Comparison of ENCODE assay signal across 13 cellular contexts in the genomic region with DNA sequence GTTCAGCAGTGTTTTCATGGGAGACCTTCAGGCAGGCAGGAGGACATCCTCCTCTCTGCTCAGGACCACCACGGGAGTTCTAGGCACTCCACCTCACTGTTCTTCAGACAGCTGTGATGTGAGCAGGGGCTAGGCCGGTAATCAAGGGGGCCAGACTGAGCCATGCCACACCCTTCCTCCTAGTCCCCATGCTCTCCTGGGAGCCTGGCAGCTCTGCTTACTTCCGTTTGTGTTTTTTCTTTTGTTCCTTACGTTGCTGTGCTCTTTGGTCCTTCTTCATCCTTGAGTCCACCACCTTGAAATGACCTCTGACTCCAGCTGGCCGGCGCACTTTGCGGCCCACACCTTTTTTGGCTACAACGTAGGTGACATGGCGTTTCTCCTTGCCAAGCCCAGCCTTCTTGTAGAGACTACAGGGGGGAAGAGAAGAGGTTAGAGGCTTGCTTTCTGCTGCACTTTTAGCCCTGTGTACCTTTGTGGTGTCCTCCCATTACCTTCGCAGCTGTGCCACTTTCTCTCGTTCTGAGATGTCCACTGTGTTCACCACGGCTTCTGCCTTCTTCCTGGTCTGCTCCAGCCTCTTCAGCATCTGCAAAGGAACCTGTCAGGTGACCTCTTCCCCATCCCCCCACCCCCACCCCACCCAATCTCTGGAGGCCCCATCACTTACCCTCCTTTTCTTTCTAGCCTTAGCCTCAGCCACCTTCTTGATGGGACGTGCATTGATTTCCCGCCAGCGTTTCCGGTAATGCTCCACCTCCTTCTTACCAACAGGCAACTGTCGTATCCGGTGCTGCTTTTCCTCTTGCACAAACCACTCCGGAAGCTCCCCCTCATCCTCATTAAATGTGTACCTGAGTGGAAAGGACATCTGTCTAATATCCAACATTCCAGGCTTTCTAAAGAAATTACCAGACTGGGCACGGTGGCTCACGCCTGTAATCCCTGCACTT. TPM values are rescaled to one million over a fixed set of nuclear protein-coding genes. Genes with fewer than 3 reads are reported as not detected.
DNase-seq lines count a peak whose midpoint lies in the region; ATAC-seq and TF ChIP-seq lines count a peak whose summit lies in the region.
"Had no signal": no experiment of that assay in that cellular context is flagged by ENCODE, and none has a peak within 500 bp of the region (broad histone marks: within the 10 kb centered on the region; RNA-seq: fewer than 3 reads in every experiment).

No MANE protein-coding gene starts in this region.

- H3K4me3 ChIP-seq in OCI-LY7 (ENCODE audit: low read depth, low read length, poor library complexity, severe bottlenecking) (no peak overlapping the region), body of pancreas (no peak overlapping the region), mucosa of descending colon (no peak overlapping the region), sigmoid colon (no peak overlapping the region)
- H3K4me3 ChIP-seq: dorsolateral prefrontal cortex had no signal

- DNase-seq in CD14-positive monocyte (ENCODE audit: low spot score) (peak; percentile 34), OCI-LY7 (ENCODE audit: low spot score) (no peak), body of pancreas (no peak), mucosa of descending colon (no peak), COLO668 (lab: John Stamatoyannopoulos, UW; ENCODE audit: unreplicated experiment) (no peak), DMS 273 treated with DMSO at 0.1 percent for 48 hours (lab: John Stamatoyannopoulos, UW) (no peak), NOMO-1 (lab: John Stamatoyannopoulos, UW; ENCODE audit: unreplicated experiment in 2 of 2) (no peak), sigmoid colon (no peak)
- DNase-seq: dorsolateral prefrontal cortex, HFFc6, hypothalamus, midbrain, NCI-H2171 treated with DMSO at 0.1 percent for 48 hours had no signal

- peak overlapping the region in 6 of 7 donors; percentile 15 to 74 (median 32) for H3K27ac Mint-ChIP-seq in CD14-positive monocyte
- H3K27ac Mint-ChIP-seq: HFFc6 had no signal

- POLR2A ChIA-PET in OCI-LY7 (lab: Charles Lee), result interaction anchor here (0.9 kb wide), 1 partner anchor 47 kb away, joined by 3 read pairs; a partner anchor contains a TSS

- H3K79me2 ChIP-seq in OCI-LY7 (ENCODE audit: insufficient read depth, low read depth, low read length), result no peaks in the 10 kb centered on the region

- intact Hi-C loops in CD14-positive monocyte (cut with micrococcal nuclease) (loop anchor here in 1 of 2 donors (5.0 kb wide), 1 partner anchor 43 kb away; no protein-coding TSS in a partner anchor), OCI-LY7 (cut with micrococcal nuclease; ENCODE audit: unreplicated experiment) (no loop called here), body of pancreas (cut with DNase I) (no loop called here), mucosa of descending colon (cut with DNase I, micrococcal nuclease) (loop anchor here in 1 of 2 donors (10.0 kb wide), 1 partner anchor 45 kb away; a partner anchor contains a TSS), sigmoid colon (cut with DNase I) (no loop called here)

- WGBS in body of pancreas, 2 donors, result 54 to 61% methylated on average over 21 of the region's 21 CpGs
- WGBS in sigmoid colon, 2 donors, result 64 to 76% methylated on average over 21 of the region's 21 CpGs

- H3K4me1 ChIP-seq in OCI-LY7 (ENCODE audit: insufficient read depth, low read length, poor library complexity, severe bottlenecking) (peaks cover 4% of the 10 kb centered on the region), body of pancreas (peaks cover 19% of the 10 kb centered on the region), mucosa of descending colon (ENCODE audit: low read depth) (peaks cover 3% of the 10 kb centered on the region), sigmoid colon (no peaks in the 10 kb centered on the region)

- TF ChIP-seq POLR2A in body of pancreas (IDR thresholded peaks at IDR 0.05) (no peak), sigmoid colon (IDR thresholded peaks at IDR 0.05) (no peak)

- no peak for ATAC-seq in body of pancreas
- peak; percentile 53 for ATAC-seq in mucosa of descending colon

- TSS peak; percentile 91 for BruUV-seq in OCI-LY7 (replicated peaks; lab: Mats Ljungman, UMichigan)

- TF ChIP-seq EP300 in sigmoid colon (IDR thresholded peaks at IDR 0.05), result no peak

- peaks cover 95 to 100% of the 10 kb centered on the region in 2 donors for H3K36me3 Mint-ChIP-seq in CD14-positive monocyte

- no peak overlapping the region for H3K4me2 ChIP-seq in OCI-LY7 (ENCODE audit: low read length)

- H3K4me3 Mint-ChIP-seq in CD14-positive monocyte, result no peak overlapping the region
- H3K4me3 Mint-ChIP-seq: HFFc6 had no signal

- no peaks in the 10 kb centered on the region for H3K9me2 ChIP-seq in OCI-LY7 (ENCODE audit: insufficient read depth, low read length)

- H3K27me3 Mint-ChIP-seq in CD14-positive monocyte (ENCODE audit: low read depth in 3 of 3), result no peaks in the 10 kb centered on the region

- H3K9me3 ChIP-seq in OCI-LY7 (ENCODE audit: low read length), result no peaks in the 10 kb centered on the region
- H3K9me3 ChIP-seq in body of pancreas, result no peaks in the 10 kb centered on the region
- no peaks in the 10 kb centered on the region for H3K9me3 ChIP-seq in mucosa of descending colon
- no peaks in the 10 kb centered on the region for H3K9me3 ChIP-seq in sigmoid colon

- no peak overlapping the region for H3K27ac ChIP-seq in OCI-LY7 (ENCODE audit: low read depth, low read length, poor library complexity, severe bottlenecking)
- H3K27ac ChIP-seq in body of pancreas, result peak overlapping the region; percentile 28 to 69 (median 50)
- peak overlapping the region in 2 of 4 donors; percentile 9 to 35 for H3K27ac ChIP-seq in sigmoid colon

- peaks cover 98% of the 10 kb centered on the region for H3K36me3 ChIP-seq in OCI-LY7 (ENCODE audit: insufficient read depth, low read length)
- H3K36me3 ChIP-seq in body of pancreas (replicated peaks in 1 of 2; ENCODE audit: insufficient read depth in 1 of 2, low read depth in 2 of 2), result peaks cover 14 to 61% of the 10 kb centered on the region in 2 donors
- H3K36me3 ChIP-seq in mucosa of descending colon (ENCODE audit: low read depth), result peaks cover 27% of the 10 kb centered on the region
- peaks cover 58 to 100% (median 89%) of the 10 kb centered on the region in 4 donors for H3K36me3 ChIP-seq in sigmoid colon

- no peaks in the 10 kb centered on the region for H3K27me3 ChIP-seq in body of pancreas
- no peaks in the 10 kb centered on the region for H3K27me3 ChIP-seq in sigmoid colon
- H3K27me3 ChIP-seq: dorsolateral prefrontal cortex had no signal

- H2AFZ ChIP-seq in OCI-LY7 (ENCODE audit: low read length), result no peak overlapping the region

- peaks cover 9% of the 10 kb centered on the region for H3K4me1 Mint-ChIP-seq in CD14-positive monocyte

- H3K9me3 Mint-ChIP-seq in CD14-positive monocyte, result peaks cover 0 to 1% (median 0%) of the 10 kb centered on the region in 7 donors
- H3K9me3 Mint-ChIP-seq: HFFc6 had no signal

- CTCF ChIA-PET in OCI-LY7 (lab: Charles Lee; ENCODE audit: unreplicated experiment), result interaction anchor here (1.3 kb wide), 1 partner anchor 15 kb away, joined by 3 read pairs; no protein-coding TSS in a partner anchor

- peaks cover 4% of the 10 kb centered on the region; the same call in 1 of the 2 replicates for H4K20me1 ChIP-seq in OCI-LY7 (ENCODE audit: insufficient read depth, low read length)

- TF ChIP-seq CTCF in CD14-positive monocyte (IDR thresholded peaks at IDR 0.05), result no peak
- TF ChIP-seq CTCF in OCI-LY7 (conservative IDR thresholded peaks at IDR 0.05; ENCODE audit: low read length), result no peak
- no peak for TF ChIP-seq CTCF in body of pancreas (IDR thresholded peaks at IDR 0.05)
- no peak for TF ChIP-seq CTCF in mucosa of descending colon (IDR thresholded peaks at IDR 0.05)
- no peak for TF ChIP-seq CTCF in sigmoid colon (IDR thresholded peaks at IDR 0.05)

RNA-seq across cellular contexts. Expression of a gene that starts 7.4 kb away (rescaled TPM):
- polyA plus RNA-seq in CD14-positive monocyte (10 to 100 TPM; 82.8 to 88.3 TPM), sigmoid colon (100 to 1,000 TPM in 2 of 3 donors, 10 to 100 TPM in 1; 95.7 to 157 (median 130) TPM)
- 32.6 and 42.7 TPM in 2 replicates for total RNA-seq in OCI-LY7 (2014; rRNA removed; shearing (Covaris generic))
- total RNA-seq in OCI-LY7 (2022) (80.0 and 105 TPM in 2 replicates), body of pancreas (10 to 100 TPM; 55.0 to 59.4 TPM), mucosa of descending colon (100 to 1,000 TPM in 1 of 3 donors, 10 to 100 TPM in 2; 73.3 to 151 (median 96.4) TPM), sigmoid colon (100 to 1,000 TPM in 3 of 4 donors, 10 to 100 TPM in 1; 94.2 to 161 (median 113) TPM)

RNA-seq across cellular contexts. Expression of a gene that starts 7.6 kb away (rescaled TPM):
- 10 to 100 TPM in 1 of 2 donors, 1 to 10 TPM in 1; 9.2 to 15.0 TPM for polyA plus RNA-seq in CD14-positive monocyte
- total RNA-seq in OCI-LY7 (2014; rRNA removed; shearing (Covaris generic)), result 32.4 and 43.0 TPM in 2 replicates
- total RNA-seq in OCI-LY7 (2022), result 38.2 and 49.0 TPM in 2 replicates
- 10 to 100 TPM; 22.7 to 30.9 TPM for total RNA-seq in body of pancreas
- total RNA-seq in mucosa of descending colon, result 10 to 100 TPM; 26.9 to 48.2 (median 29.4) TPM
- total RNA-seq in sigmoid colon, result 10 to 100 TPM; 31.0 to 65.8 (median 47.6) TPM
- polyA plus RNA-seq in sigmoid colon, result 10 to 100 TPM in 2 of 3 donors, 1 to 10 TPM in 1; 7.9 to 30.7 (median 10.2) TPM

RNA-seq across cellular contexts. Expression of a gene that starts 22.6 kb away (rescaled TPM):
- polyA plus RNA-seq in CD14-positive monocyte (10 to 100 TPM; 60.2 to 77.9 TPM), sigmoid colon (10 to 100 TPM; 44.4 to 95.9 (median 50.6) TPM)
- 112 and 120 TPM in 2 replicates for total RNA-seq in OCI-LY7 (2014; rRNA removed; shearing (Covaris generic))
- total RNA-seq in OCI-LY7 (2022) (127 and 136 TPM in 2 replicates), body of pancreas (10 to 100 TPM; 75.8 to 87.9 TPM), mucosa of descending colon (10 to 100 TPM; 76.6 to 82.1 (median 80.4) TPM), sigmoid colon (100 to 1,000 TPM in 2 of 4 donors, 10 to 100 TPM in 2; 79.7 to 122 (median 105) TPM)

RNA-seq across cellular contexts. Expression of a gene that starts 45.9 kb away (rescaled TPM):
- polyA plus RNA-seq in CD14-positive monocyte (1 to 10 TPM; 3.1 to 5.3 TPM), sigmoid colon (10 to 100 TPM; 30.7 to 62.3 (median 40.8) TPM)
- total RNA-seq in OCI-LY7 (2014; rRNA removed; shearing (Covaris generic)), result 74.1 and 85.1 TPM in 2 replicates
- total RNA-seq in OCI-LY7 (2022) (145 and 156 TPM in 2 replicates), body of pancreas (100 to 1,000 TPM; 114 to 116 TPM), mucosa of descending colon (100 to 1,000 TPM in 1 of 3 donors, 10 to 100 TPM in 2; 86.1 to 137 (median 89.9) TPM), sigmoid colon (100 to 1,000 TPM in 2 of 4 donors, 10 to 100 TPM in 2; 82.0 to 136 (median 101) TPM)

RNA-seq across cellular contexts. Expression of a gene that starts 46.5 kb away (rescaled TPM):
- polyA plus RNA-seq in CD14-positive monocyte, result 10 to 100 TPM; 43.0 to 56.4 TPM
- 27.5 and 37.6 TPM in 2 replicates for total RNA-seq in OCI-LY7 (2014; rRNA removed; shearing (Covaris generic))
- total RNA-seq in OCI-LY7 (2022), result 37.8 and 50.3 TPM in 2 replicates
- total RNA-seq in body of pancreas, result 10 to 100 TPM; 42.2 to 56.8 TPM
- 100 to 1,000 TPM in 2 of 3 donors, 10 to 100 TPM in 1; 94.9 to 139 (median 128) TPM for total RNA-seq in mucosa of descending colon
- 10 to 100 TPM; 35.7 to 47.1 (median 43.5) TPM for total RNA-seq in sigmoid colon
- polyA plus RNA-seq in sigmoid colon, result 10 to 100 TPM; 12.0 to 65.4 (median 39.3) TPM
